ENCODE assay signal across 13 cellular contexts in genomic region chr9:14437336-14438231, GRCh38.
DNase-seq lines count a peak whose midpoint lies in the region; ATAC-seq and TF ChIP-seq lines count a peak whose summit lies in the region.
"Had no signal": no experiment of that assay in that cellular context is flagged by ENCODE, and none has a peak within 500 bp of the region (broad histone marks: within the 10 kb centered on the region; RNA-seq: fewer than 3 reads in every experiment).

No MANE protein-coding gene starts in this region.

- ATAC-seq in activated CD8-positive, alpha-beta T cell treated with anti-CD3 and anti-CD28 coated beads, Interleukin-2, amount 10 ng/mL, durations not matched to agents 7 days and 5 days: no peak

- H3K9ac ChIP-seq in subcutaneous abdominal adipose tissue (ENCODE audit: low read length in 5 of 5): peak overlapping the region in 1 of 5 donors; percentile 30

- DNase-seq in DMS53 (lab: John Stamatoyannopoulos, UW): peak; percentile 5
- DNase-seq in DMS53 treated with DMSO at 0.1 percent for 48 hours (lab: John Stamatoyannopoulos, UW; ENCODE audit: unreplicated experiment): no peak
- DNase-seq in NCI-H510A (lab: John Stamatoyannopoulos, UW): peak; percentile 58
- no peak for DNase-seq in endothelial cell (ENCODE audit: low spot score)
- no peak for DNase-seq in SK-N-DZ (ENCODE audit: low spot score)
- no peak for DNase-seq in effector CD4-positive, alpha-beta T cell
- DNase-seq in activated CD8-positive, alpha-beta T cell treated with anti-CD3 and anti-CD28 coated beads, Interleukin-2, amount 10 ng/mL, durations not matched to agents 7 days and 5 days: no peak
- DNase-seq: brain microvascular endothelial cell, GDM1, lower lobe of right lung, NCI-H226 had no signal

- no peaks in the 10 kb centered on the region for H3K36me3 ChIP-seq in subcutaneous abdominal adipose tissue (ENCODE audit: control insufficient read depth in 5 of 5, insufficient read depth in 5 of 5, low read length in 5 of 5)
- H3K36me3 ChIP-seq: brain microvascular endothelial cell, lower lobe of right lung had no signal

- H3K4me1 ChIP-seq in subcutaneous abdominal adipose tissue (ENCODE audit: control insufficient read depth in 5 of 5, insufficient read depth in 5 of 5, low read length in 5 of 5): peaks cover 4 to 21% (median 14%) of the 10 kb centered on the region in 5 donors

- POLR2A ChIA-PET in activated CD8-positive, alpha-beta T cell treated with anti-CD3 and anti-CD28 coated beads, Interleukin-2, amount 10 ng/mL, durations not matched to agents 7 days and 5 days (lab: Charles Lee): no interaction called here

- CTCF ChIA-PET in activated CD8-positive, alpha-beta T cell treated with anti-CD3 and anti-CD28 coated beads, Interleukin-2, amount 10 ng/mL, durations not matched to agents 7 days and 5 days (lab: Charles Lee): interaction anchor here (1.3 kb wide), 1 partner anchor 9 kb away, joined by 3 read pairs; no protein-coding TSS in a partner anchor

- no peaks in the 10 kb centered on the region for H3K36me3 Mint-ChIP-seq in endothelial cell (ENCODE audit: low read depth, unreplicated experiment)
- H3K36me3 Mint-ChIP-seq in activated CD8-positive, alpha-beta T cell treated with anti-CD3 and anti-CD28 coated beads, Interleukin-2, amount 10 ng/mL, durations not matched to agents 7 days and 5 days (ENCODE audit: low read depth): no peaks in the 10 kb centered on the region

- H3K27me3 Mint-ChIP-seq in endothelial cell (ENCODE audit: unreplicated experiment): peaks cover 3% of the 10 kb centered on the region
- peaks cover 9% of the 10 kb centered on the region for H3K27me3 Mint-ChIP-seq in activated CD8-positive, alpha-beta T cell treated with anti-CD3 and anti-CD28 coated beads, Interleukin-2, amount 10 ng/mL, durations not matched to agents 7 days and 5 days (ENCODE audit: low read depth)

- H3K27ac Mint-ChIP-seq in endothelial cell (ENCODE audit: unreplicated experiment): peak overlapping the region; percentile 64
- no peak overlapping the region for H3K27ac Mint-ChIP-seq in activated CD8-positive, alpha-beta T cell treated with anti-CD3 and anti-CD28 coated beads, Interleukin-2, amount 10 ng/mL, durations not matched to agents 7 days and 5 days

- H3K27ac ChIP-seq in subcutaneous abdominal adipose tissue (ENCODE audit: low read depth, low read length): peak overlapping the region; percentile 39
- H3K27ac ChIP-seq: 22Rv1, brain microvascular endothelial cell, lower lobe of right lung had no signal

- no peaks in the 10 kb centered on the region for H3K27me3 ChIP-seq in subcutaneous abdominal adipose tissue (ENCODE audit: control insufficient read depth in 5 of 5, insufficient read depth in 4 of 5, low read length in 5 of 5)
- H3K27me3 ChIP-seq: brain microvascular endothelial cell had no signal

- TF ChIP-seq CTCF in endothelial cell (IDR thresholded peaks at IDR 0.05; ENCODE audit: unreplicated experiment): no peak

- peak overlapping the region in 1 of 5 donors; percentile 23 for H3K4me3 ChIP-seq in subcutaneous abdominal adipose tissue (ENCODE audit: low read depth in 1 of 5, low read length in 5 of 5)
- H3K4me3 ChIP-seq: lower lobe of right lung had no signal

- peak overlapping the region; percentile 8 for H3K4me3 Mint-ChIP-seq in endothelial cell (ENCODE audit: unreplicated experiment)
- no peak overlapping the region for H3K4me3 Mint-ChIP-seq in activated CD8-positive, alpha-beta T cell treated with anti-CD3 and anti-CD28 coated beads, Interleukin-2, amount 10 ng/mL, durations not matched to agents 7 days and 5 days

- peaks cover 48% of the 10 kb centered on the region for H3K4me1 Mint-ChIP-seq in endothelial cell (ENCODE audit: unreplicated experiment)
- no peaks in the 10 kb centered on the region for H3K4me1 Mint-ChIP-seq in activated CD8-positive, alpha-beta T cell treated with anti-CD3 and anti-CD28 coated beads, Interleukin-2, amount 10 ng/mL, durations not matched to agents 7 days and 5 days (ENCODE audit: low read depth)

- no peaks in the 10 kb centered on the region for H3K9me3 ChIP-seq in subcutaneous abdominal adipose tissue (ENCODE audit: control insufficient read depth in 5 of 5, low read length in 5 of 5)
- H3K9me3 ChIP-seq: lower lobe of right lung had no signal

- no peaks in the 10 kb centered on the region for H3K9me3 Mint-ChIP-seq in endothelial cell (ENCODE audit: unreplicated experiment)
- H3K9me3 Mint-ChIP-seq in activated CD8-positive, alpha-beta T cell treated with anti-CD3 and anti-CD28 coated beads, Interleukin-2, amount 10 ng/mL, durations not matched to agents 7 days and 5 days (ENCODE audit: insufficient read depth): no peaks in the 10 kb centered on the region

Comparison
In these comparisons a context has a peak if more than half of its experiments do, and no peak if none do; other contexts are left out.
1. DNase-seq: peak in DMS53 (single experiment) and NCI-H510A (single experiment); none in DMS53 treated with DMSO at 0.1 percent for 48 hours (single experiment), endothelial cell (single experiment), SK-N-DZ (single experiment), effector CD4-positive, alpha-beta T cell (single experiment) and activated CD8-positive, alpha-beta T cell treated with anti-CD3 and anti-CD28 coated beads, Interleukin-2, amount 10 ng/mL, durations not matched to agents 7 days and 5 days (single experiment).